In the genomic region with DNA sequence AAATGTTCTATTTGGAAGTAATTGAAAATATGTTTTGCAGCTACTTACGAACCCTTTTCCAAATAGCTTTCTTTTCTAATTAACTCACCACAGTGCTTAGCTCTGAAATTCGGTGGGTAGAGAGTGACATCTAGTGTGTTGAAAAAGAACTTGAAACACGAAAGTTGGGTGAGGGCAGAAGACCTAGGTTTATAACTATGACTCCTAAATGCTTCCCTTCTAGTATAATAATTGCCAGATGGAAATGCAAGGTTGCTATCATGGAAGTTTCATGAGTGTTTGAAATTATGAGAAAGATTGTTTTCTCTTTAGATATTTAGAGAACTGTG, we compare ENCODE assay signal across 7 cellular contexts.
A peak's percentile ranks its signal among the peaks of the same experiment; 100 is the strongest.
DNase-seq lines count a peak whose midpoint lies in the region; ATAC-seq, FAIRE-seq and TF ChIP-seq lines count a peak whose summit lies in the region.

No MANE protein-coding gene starts in this region.

- no peaks in the 10 kb centered on the region for H4K20me1 ChIP-seq in mammary epithelial cell (ENCODE audit: insufficient read depth, low read length)
- H4K20me1 ChIP-seq in HepG2 (ENCODE audit: insufficient read depth, low read length): no peaks in the 10 kb centered on the region

- peak overlapping the region; percentile 61 for H3K4me2 ChIP-seq in mammary epithelial cell (ENCODE audit: insufficient read depth, low read depth, low read length)
- peak overlapping the region; percentile 21; the same call in 1 of the 2 replicates for H3K4me2 ChIP-seq in HepG2 (ENCODE audit: low read depth, low read length)

- dilution Hi-C loops in mammary epithelial cell (cut with HindIII; ENCODE audit: low sequenced_read_pairs): no loop called here

- DNase-seq in GM10248 (ENCODE audit: extremely low spot score) (peak; percentile 26), HFF-Myc (ENCODE audit: extremely low read depth, low read depth) (peak; percentile 33), NCI-H524 (lab: John Stamatoyannopoulos, UW) (peak; percentile 0 to 35), mammary epithelial cell (peak; percentile 48), HepG2 (ENCODE audit: low spot score) (peak; percentile 27), posterior vena cava (ENCODE audit: low spot score) (no peak), iPS-NIHi11 (ENCODE audit: low spot score) (no peak)

- ATAC-seq in HepG2: peak; percentile 86

- peak; percentile 63 for FAIRE-seq in HepG2 (lab: Jason Lieb, UNC)

- H3K4me3 ChIP-seq in HFF-Myc (replicated peaks; ENCODE audit: low read depth, low read length) (no peak overlapping the region), mammary epithelial cell (replicated peaks in 1 of 3; ENCODE audit: insufficient read depth in 1 of 3, low read depth in 2 of 3, low read length in 3 of 3) (no peak overlapping the region), HepG2 (replicated peaks in 1 of 3; ENCODE audit: insufficient read depth in 1 of 3, low read depth in 2 of 3, low read length in 3 of 3) (no peak overlapping the region)

- peak; percentile 51 for TF ChIP-seq CTCF in GM10248 (IDR thresholded peaks at IDR 0.05; ENCODE audit: control extremely low read depth, extremely low read depth, low read depth, missing control alignments)
- TF ChIP-seq CTCF in HFF-Myc (IDR thresholded peaks at IDR 0.05; ENCODE audit: low read depth, low read length, missing control alignments): peak; percentile 29
- TF ChIP-seq CTCF in mammary epithelial cell (conservative IDR thresholded peaks at IDR 0.05 in 1 of 2, IDR thresholded peaks at IDR 0.05 in 1 of 2; ENCODE audit: extremely low read depth in 1 of 2, insufficient read depth in 1 of 2, low read depth in 1 of 2, low read length in 2 of 2): peak; percentile 35 to 60
- TF ChIP-seq CTCF in HepG2 (CRISPR knock-in tag; IDR thresholded peaks at IDR 0.05): peak; percentile 73

- CTCF ChIA-PET in GM10248 (lab: Yijun Ruan, JAX) (interaction anchor here (0.6 to 1.4 kb wide), 12 partner anchors 10 to 1118 kb away, joined by 3 to 7 read pairs (median 4); no protein-coding TSS in a partner anchor), mammary epithelial cell (lab: Charles Lee; ENCODE audit: low non-redundant PET) (interaction anchor here (0.6 to 0.9 kb wide), 4 partner anchors 15 to 360 kb away, joined by 3 to 7 read pairs (median 4); no protein-coding TSS in a partner anchor), HepG2 (lab: Yijun Ruan, JAX; ENCODE audit: low intra/inter-chr PET ratio, low total read pairs) (interaction anchor here (1.1 kb wide), 1 partner anchor 362 kb away, joined by 3 read pairs; no protein-coding TSS in a partner anchor)

- in situ Hi-C loops in mammary epithelial cell (cut with MboI; ENCODE audit: low sequenced_read_pairs in 2 of 2) (no loop called here), HepG2 (cut with HindIII; ENCODE audit: extremely low pct_ligation_motif_present, low pct_unique_long_range_greater_than_20kb) (no loop called here)

- BruUV-seq in mammary epithelial cell (replicated peaks; lab: Mats Ljungman, UMichigan) (no TSS peak), HepG2 (replicated peaks; lab: Mats Ljungman, UMichigan) (no TSS peak)

- no peaks in the 10 kb centered on the region for H3K36me3 ChIP-seq in mammary epithelial cell (ENCODE audit: insufficient read depth, low read length)
- H3K36me3 ChIP-seq in HepG2 (replicated peaks in 1 of 2; ENCODE audit: control insufficient read depth in 1 of 2, insufficient read depth in 2 of 2, low read length in 2 of 2): no peaks in the 10 kb centered on the region

- H3K27ac ChIP-seq in mammary epithelial cell (ENCODE audit: insufficient read depth, low read depth, low read length) (no peak overlapping the region), HepG2 (ENCODE audit: extremely low read length, insufficient read depth, low read length) (no peak overlapping the region)

- H2AFZ ChIP-seq in mammary epithelial cell (ENCODE audit: low read depth, low read length) (peak overlapping the region; percentile 56), HepG2 (ENCODE audit: low read length) (no peak overlapping the region)

- intact Hi-C loops in mammary epithelial cell (cut with micrococcal nuclease): loop anchor here (1.0 to 5.0 kb wide), 2 partner anchors 256 to 360 kb away; no protein-coding TSS in a partner anchor
- intact Hi-C loops in HepG2 (cut with micrococcal nuclease; ENCODE audit: unreplicated experiment): loop anchor here (1.0 to 5.0 kb wide), 4 partner anchors 20 to 360 kb away; no protein-coding TSS in a partner anchor
- intact Hi-C loops in posterior vena cava (cut with DNase I): no loop called here

- H3K9me3 ChIP-seq in mammary epithelial cell (replicated peaks; ENCODE audit: insufficient read depth, low read length) (no peaks in the 10 kb centered on the region), HepG2 (ENCODE audit: low read length) (no peaks in the 10 kb centered on the region)

- H3K79me2 ChIP-seq in mammary epithelial cell (ENCODE audit: insufficient read depth, low read length) (no peaks in the 10 kb centered on the region), HepG2 (ENCODE audit: insufficient read depth, low read length) (no peaks in the 10 kb centered on the region)

- TF ChIP-seq EP300 in HepG2 (IDR thresholded peaks at IDR 0.05; ENCODE audit: low read depth in 2 of 2, low read length in 2 of 2) (no peak), HepG2 (CRISPR knock-in tag; IDR thresholded peaks at IDR 0.05; ENCODE audit: borderline replicate concordance) (no peak)

- H3K27me3 ChIP-seq in mammary epithelial cell (ENCODE audit: insufficient read depth, low read length) (no peaks in the 10 kb centered on the region), HepG2 (ENCODE audit: control insufficient read depth in 1 of 2, insufficient read depth in 2 of 2, low read length in 2 of 2) (peaks cover 0 to 1% of the 10 kb centered on the region in 2 experiments; a peak in 1 of 5 replicates)

- H3K4me1 ChIP-seq in mammary epithelial cell (ENCODE audit: insufficient read depth, low read length) (peaks cover 8% of the 10 kb centered on the region), HepG2 (ENCODE audit: insufficient read depth, low read length) (peaks cover 27% of the 10 kb centered on the region)

- peak; percentile 46; the same call in 1 of the 2 replicates for TF ChIP-seq RAD21 in HepG2 (CRISPR knock-in tag; IDR thresholded peaks at IDR 0.05)

- H3K9ac ChIP-seq in mammary epithelial cell (ENCODE audit: insufficient read depth, low read length) (no peak overlapping the region), HepG2 (ENCODE audit: insufficient read depth, low read depth, low read length) (no peak overlapping the region)

- TF ChIP-seq POLR2A in HepG2 (IDR thresholded peaks at IDR 0.05; ENCODE audit: insufficient read depth in 1 of 2, low read depth in 2 of 2, low read length in 2 of 2): no peak

- 0% methylated on average over 3 of the region's 3 CpGs for WGBS in mammary epithelial cell (ENCODE audit: low coverage, missing lambda C conversion rate)
- WGBS in HepG2 (ENCODE audit: low lambda C conversion rate): 12% methylated on average over 3 of the region's 3 CpGs

- POLR2A ChIA-PET in GM10248 (lab: Yijun Ruan, JAX): no interaction called here
- POLR2A ChIA-PET in HepG2 (lab: Yijun Ruan, JAX): no interaction called here

TF ChIP-seq in HepG2, 621 proteins besides CTCF, POLR2A, EP300 and RAD21 (continues in another document):
- TF ChIP-seq, protein P1, sequence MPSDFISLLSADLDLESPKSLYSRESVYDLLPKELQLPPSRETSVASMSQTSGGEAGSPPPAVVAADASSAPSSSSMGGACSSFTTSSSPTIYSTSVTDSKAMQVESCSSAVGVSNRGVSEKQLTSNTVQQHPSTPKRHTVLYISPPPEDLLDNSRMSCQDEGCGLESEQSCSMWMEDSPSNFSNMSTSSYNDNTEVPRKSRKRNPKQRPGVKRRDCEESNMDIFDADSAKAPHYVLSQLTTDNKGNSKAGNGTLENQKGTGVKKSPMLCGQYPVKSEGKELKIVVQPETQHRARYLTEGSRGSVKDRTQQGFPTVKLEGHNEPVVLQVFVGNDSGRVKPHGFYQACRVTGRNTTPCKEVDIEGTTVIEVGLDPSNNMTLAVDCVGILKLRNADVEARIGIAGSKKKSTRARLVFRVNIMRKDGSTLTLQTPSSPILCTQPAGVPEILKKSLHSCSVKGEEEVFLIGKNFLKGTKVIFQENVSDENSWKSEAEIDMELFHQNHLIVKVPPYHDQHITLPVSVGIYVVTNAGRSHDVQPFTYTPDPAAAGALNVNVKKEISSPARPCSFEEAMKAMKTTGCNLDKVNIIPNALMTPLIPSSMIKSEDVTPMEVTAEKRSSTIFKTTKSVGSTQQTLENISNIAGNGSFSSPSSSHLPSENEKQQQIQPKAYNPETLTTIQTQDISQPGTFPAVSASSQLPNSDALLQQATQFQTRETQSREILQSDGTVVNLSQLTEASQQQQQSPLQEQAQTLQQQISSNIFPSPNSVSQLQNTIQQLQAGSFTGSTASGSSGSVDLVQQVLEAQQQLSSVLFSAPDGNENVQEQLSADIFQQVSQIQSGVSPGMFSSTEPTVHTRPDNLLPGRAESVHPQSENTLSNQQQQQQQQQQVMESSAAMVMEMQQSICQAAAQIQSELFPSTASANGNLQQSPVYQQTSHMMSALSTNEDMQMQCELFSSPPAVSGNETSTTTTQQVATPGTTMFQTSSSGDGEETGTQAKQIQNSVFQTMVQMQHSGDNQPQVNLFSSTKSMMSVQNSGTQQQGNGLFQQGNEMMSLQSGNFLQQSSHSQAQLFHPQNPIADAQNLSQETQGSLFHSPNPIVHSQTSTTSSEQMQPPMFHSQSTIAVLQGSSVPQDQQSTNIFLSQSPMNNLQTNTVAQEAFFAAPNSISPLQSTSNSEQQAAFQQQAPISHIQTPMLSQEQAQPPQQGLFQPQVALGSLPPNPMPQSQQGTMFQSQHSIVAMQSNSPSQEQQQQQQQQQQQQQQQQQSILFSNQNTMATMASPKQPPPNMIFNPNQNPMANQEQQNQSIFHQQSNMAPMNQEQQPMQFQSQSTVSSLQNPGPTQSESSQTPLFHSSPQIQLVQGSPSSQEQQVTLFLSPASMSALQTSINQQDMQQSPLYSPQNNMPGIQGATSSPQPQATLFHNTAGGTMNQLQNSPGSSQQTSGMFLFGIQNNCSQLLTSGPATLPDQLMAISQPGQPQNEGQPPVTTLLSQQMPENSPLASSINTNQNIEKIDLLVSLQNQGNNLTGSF (CRISPR knock-in tag; IDR thresholded peaks at IDR 0.05): no peak

Comparison
In these comparisons a context has a peak if more than half of its experiments do, and no peak if none do; other contexts are left out.
1. DNase-seq: peak in GM10248 (single experiment), HFF-Myc (single experiment), NCI-H524 (2 of 2), mammary epithelial cell (single experiment) and HepG2 (single experiment); none in posterior vena cava (single experiment) and iPS-NIHi11 (single experiment).
2. intact Hi-C loops: an anchor here in mammary epithelial cell (1.0 to 5.0 kb wide) and HepG2 (1.0 to 5.0 kb wide); none called in posterior vena cava.
3. Peak in every context shown above with its lines, with median percentiles within 50 percentile points of each other: CTCF ChIP-seq.